30 cellular contexts compared by ENCODE assay signal in genomic region chr17:6923385-6923784, GRCh38.
"Had no signal": no experiment of that assay in that cellular context is flagged by ENCODE, and none has a peak within 500 bp of the region (broad histone marks: within the 10 kb centered on the region; RNA-seq: fewer than 3 reads in every experiment).

No MANE protein-coding gene starts in this region.

- H3K36me3 ChIP-seq: Peyer's patch, SJCRH30 had no signal

- ATAC-seq: activated CD4-positive, alpha-beta T cell treated with anti-CD3 and anti-CD28 coated beads for 36 hours; activated CD4-positive, CD25-positive, alpha-beta regulatory T cell treated with anti-CD3 and anti-CD28 coated beads, Interleukin-2, amount 50 U/mL, for 24 hours; PC-3; Right ventricle myocardium inferior; WTC11 had no signal

- H3K27ac ChIP-seq: Peyer's patch, RWPE1, SJCRH30, SK-N-MC had no signal

- H3K27me3 ChIP-seq: Peyer's patch, SJCRH30 had no signal

- FAIRE-seq: bronchial epithelial cell, TTC549 had no signal

- H3K4me1 ChIP-seq: Peyer's patch, SJCRH30 had no signal

- DNase-seq: activated CD4-positive, alpha-beta T cell treated with anti-CD3 and anti-CD28 coated beads for 36 hours; activated CD4-positive, alpha-beta T cell treated with anti-CD3 and anti-CD28 coated beads, Interleukin-2, amount 10 ng/mL, durations not matched to agents 7 days and 5 days; activated CD4-positive, alpha-beta T cell treated with anti-CD3 and anti-CD28 coated beads, Interleukin-2, amount 50 U/mL, for 48 hours; activated CD8-positive, alpha-beta T cell treated with anti-CD3 and anti-CD28 coated beads, Interleukin-2, amount 10 ng/mL, durations not matched to agents 7 days and 5 days; activated gamma-delta T cell; activated naive CD4-positive, alpha-beta T cell treated with Interleukin-2 at 50 U/mL for 16 hours; activated T-cell treated with anti-CD3 and anti-CD28 coated beads, Interleukin-2, amount 50 U/mL, for 24 hours; anterior cingulate cortex; caudate nucleus; cerebellar nuclear complex; MM.1S; MV-4-11; NCI-H1092; NCI-H1436 treated with DMSO at 0.1 percent for 48 hours; NCI-H1694 treated with DMSO at 0.1 percent for 48 hours; NCI-H2029; NCI-H345; NCI-H526; NCI-H748 treated with DMSO at 0.1 percent for 48 hours; NK-92 treated with Interleukin-12 subunit alpha and Interleukin-12 subunit beta, amount 100 ng/mL, for 24 hours; PC-3; Peyer's patch; SJCRH30 had no signal

- H3K4me3 ChIP-seq: Peyer's patch, SJCRH30, SK-N-MC had no signal

- H3K9me3 ChIP-seq: Peyer's patch, SJCRH30 had no signal
